Comparison of ENCODE assay signal across 1 cellular context in genomic region chr11:114400222-114400973, GRCh38.
TF ChIP-seq lines count a peak whose summit lies in the region.

C11orf71 (minus strand) TSS chr11:114400511; CDS start chr11:114400331, 180 bp downstream.
RBM7 (plus strand) TSS chr11:114400666; CDS start chr11:114400672, 6 bp downstream.

TF ChIP-seq in K562, 482 proteins besides CTCF, POLR2A, EP300 and RAD21 (continued from another document and continues in another):
- TF ChIP-seq ZNF274 (IDR thresholded peaks at IDR 0.05; ENCODE audit: borderline replicate concordance, low read depth, low read length) (no peak), BRD9 (IDR thresholded peaks at IDR 0.05; ENCODE audit: low read depth, partially characterized antibody) (peak; percentile 88), HNRNPK (IDR thresholded peaks at IDR 0.05; ENCODE audit: low read depth, low read length, poor library complexity, severe bottlenecking) (no peak), THRAP3 (IDR thresholded peaks at IDR 0.05; ENCODE audit: borderline replicate concordance) (0 out of 2 replicates have a peak, but pooled peaks have one; percentile 32), RFX1 (IDR thresholded peaks at IDR 0.05) (no peak), ZNF76 (CRISPR knock-in tag; IDR thresholded peaks at IDR 0.05; ENCODE audit: borderline replicate concordance) (no peak), ZNF586 (CRISPR knock-in tag; conservative IDR thresholded peaks at IDR 0.05) (no peak), EP400 (IDR thresholded peaks at IDR 0.05) (peak; percentile 89), UBTF (IDR thresholded peaks at IDR 0.05; ENCODE audit: borderline replicate concordance in 1 of 2, low read depth in 2 of 2, low read length in 2 of 2) (peak; percentile 50 to 74; a peak in 2 of 4 replicates), MEF2D (tag; conservative IDR thresholded peaks at IDR 0.05; ENCODE audit: low read depth) (peak; percentile 31; the same call in 1 of the 2 replicates), POLR2H (tag; IDR thresholded peaks at IDR 0.05; ENCODE audit: low read depth) (peak; percentile 84), ATF3 (IDR thresholded peaks at IDR 0.05) (peak; percentile 70), ATF3 (CRISPR knock-in tag; conservative IDR thresholded peaks at IDR 0.05) (0 out of 2 replicates have a peak, but pooled peaks have one; percentile 21), ZNF609 (CRISPR knock-in tag; IDR thresholded peaks at IDR 0.05; ENCODE audit: borderline replicate concordance) (peak; percentile 89; the same call in 1 of the 2 replicates), JUN (IDR thresholded peaks at IDR 0.05; ENCODE audit: borderline replicate concordance, low read depth, low read length) (no peak; the same call in 1 of the 2 replicates), JUN (CRISPR knock-in tag; IDR thresholded peaks at IDR 0.05; ENCODE audit: borderline replicate concordance) (no peak; the same call in 1 of the 2 replicates), MNT (conservative IDR thresholded peaks at IDR 0.05) (peak; percentile 88 to 90), REST (CRISPR knock-in tag; IDR thresholded peaks at IDR 0.05; ENCODE audit: low read depth) (no peak; the same call in 1 of the 2 replicates), DLX4 (CRISPR knock-in tag; IDR thresholded peaks at IDR 0.05) (no peak), ZMIZ1 (IDR thresholded peaks at IDR 0.05; ENCODE audit: low read depth in 2 of 2, low read length in 2 of 2) (no peak), BCLAF1 (IDR thresholded peaks at IDR 0.05; ENCODE audit: borderline replicate concordance in 1 of 2, control insufficient read depth in 1 of 2, low read depth in 2 of 2, low read length in 1 of 2) (no peak), BMI1 (IDR thresholded peaks at IDR 0.05; ENCODE audit: low read length) (no peak), ZBTB43 (CRISPR knock-in tag; IDR thresholded peaks at IDR 0.05) (0 out of 2 replicates have a peak, but pooled peaks have one; percentile 20), NCOR1 (IDR thresholded peaks at IDR 0.05) (peak; percentile 14; the same call in 1 of the 2 replicates), ZNF3 (CRISPR knock-in tag; IDR thresholded peaks at IDR 0.05) (no peak), IRF2 (CRISPR knock-in tag; IDR thresholded peaks at IDR 0.05) (no peak), FUS (optimal IDR thresholded peaks at IDR 0.05; ENCODE audit: low read depth, low read length) (no peak), KAT8 (IDR thresholded peaks at IDR 0.05; ENCODE audit: low read depth) (no peak), TAF7 (tag; IDR thresholded peaks at IDR 0.05) (peak; percentile 59)
